1 cellular context compared by ENCODE assay signal in the genomic region with DNA sequence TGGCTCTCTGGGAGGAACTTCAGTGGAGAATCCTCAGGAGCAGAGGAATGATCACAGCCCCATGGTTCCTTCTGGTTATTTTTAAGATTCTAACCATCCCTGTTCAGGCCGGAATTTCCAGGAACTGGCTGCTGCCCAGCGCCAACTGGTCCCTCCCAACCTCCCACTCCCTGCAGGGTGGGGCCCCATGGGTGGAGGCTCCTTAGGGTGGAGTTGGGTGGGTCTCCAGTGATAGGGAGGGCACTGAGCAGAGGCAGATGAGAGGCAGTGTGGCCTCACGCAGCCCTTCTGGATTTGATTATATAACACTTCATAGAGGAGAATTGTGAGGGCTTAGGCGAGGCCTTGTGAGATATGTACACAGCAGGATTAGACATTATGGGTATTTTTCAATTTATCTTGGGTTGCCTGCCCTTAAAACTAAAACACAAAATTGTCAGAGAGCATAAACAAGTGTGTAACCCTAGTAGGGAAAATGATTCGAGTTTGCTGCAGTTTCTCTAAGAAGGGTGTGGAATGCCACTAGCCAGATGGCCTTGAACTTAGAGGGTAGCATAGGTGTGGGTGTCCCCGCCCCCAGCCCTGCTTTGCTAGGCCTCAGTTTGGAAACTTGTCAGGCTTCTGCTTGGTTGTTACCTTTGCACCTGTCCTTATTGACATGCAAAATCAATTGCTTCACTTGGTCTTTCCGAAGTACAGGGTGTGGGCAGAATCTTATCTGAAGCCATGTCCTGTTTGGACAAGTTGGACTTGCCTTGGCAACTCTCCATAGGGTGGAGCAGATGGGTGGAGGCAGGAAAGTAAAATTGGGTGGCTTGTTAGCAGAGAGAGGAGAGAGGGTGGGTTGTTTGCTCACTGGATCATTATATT.
TF ChIP-seq lines count a peak whose summit lies in the region.

No MANE protein-coding gene starts in this region.

TF ChIP-seq in HepG2, 621 proteins besides CTCF, POLR2A, EP300 and RAD21 (continued from another document and continues in another):
- TF ChIP-seq, protein P1, sequence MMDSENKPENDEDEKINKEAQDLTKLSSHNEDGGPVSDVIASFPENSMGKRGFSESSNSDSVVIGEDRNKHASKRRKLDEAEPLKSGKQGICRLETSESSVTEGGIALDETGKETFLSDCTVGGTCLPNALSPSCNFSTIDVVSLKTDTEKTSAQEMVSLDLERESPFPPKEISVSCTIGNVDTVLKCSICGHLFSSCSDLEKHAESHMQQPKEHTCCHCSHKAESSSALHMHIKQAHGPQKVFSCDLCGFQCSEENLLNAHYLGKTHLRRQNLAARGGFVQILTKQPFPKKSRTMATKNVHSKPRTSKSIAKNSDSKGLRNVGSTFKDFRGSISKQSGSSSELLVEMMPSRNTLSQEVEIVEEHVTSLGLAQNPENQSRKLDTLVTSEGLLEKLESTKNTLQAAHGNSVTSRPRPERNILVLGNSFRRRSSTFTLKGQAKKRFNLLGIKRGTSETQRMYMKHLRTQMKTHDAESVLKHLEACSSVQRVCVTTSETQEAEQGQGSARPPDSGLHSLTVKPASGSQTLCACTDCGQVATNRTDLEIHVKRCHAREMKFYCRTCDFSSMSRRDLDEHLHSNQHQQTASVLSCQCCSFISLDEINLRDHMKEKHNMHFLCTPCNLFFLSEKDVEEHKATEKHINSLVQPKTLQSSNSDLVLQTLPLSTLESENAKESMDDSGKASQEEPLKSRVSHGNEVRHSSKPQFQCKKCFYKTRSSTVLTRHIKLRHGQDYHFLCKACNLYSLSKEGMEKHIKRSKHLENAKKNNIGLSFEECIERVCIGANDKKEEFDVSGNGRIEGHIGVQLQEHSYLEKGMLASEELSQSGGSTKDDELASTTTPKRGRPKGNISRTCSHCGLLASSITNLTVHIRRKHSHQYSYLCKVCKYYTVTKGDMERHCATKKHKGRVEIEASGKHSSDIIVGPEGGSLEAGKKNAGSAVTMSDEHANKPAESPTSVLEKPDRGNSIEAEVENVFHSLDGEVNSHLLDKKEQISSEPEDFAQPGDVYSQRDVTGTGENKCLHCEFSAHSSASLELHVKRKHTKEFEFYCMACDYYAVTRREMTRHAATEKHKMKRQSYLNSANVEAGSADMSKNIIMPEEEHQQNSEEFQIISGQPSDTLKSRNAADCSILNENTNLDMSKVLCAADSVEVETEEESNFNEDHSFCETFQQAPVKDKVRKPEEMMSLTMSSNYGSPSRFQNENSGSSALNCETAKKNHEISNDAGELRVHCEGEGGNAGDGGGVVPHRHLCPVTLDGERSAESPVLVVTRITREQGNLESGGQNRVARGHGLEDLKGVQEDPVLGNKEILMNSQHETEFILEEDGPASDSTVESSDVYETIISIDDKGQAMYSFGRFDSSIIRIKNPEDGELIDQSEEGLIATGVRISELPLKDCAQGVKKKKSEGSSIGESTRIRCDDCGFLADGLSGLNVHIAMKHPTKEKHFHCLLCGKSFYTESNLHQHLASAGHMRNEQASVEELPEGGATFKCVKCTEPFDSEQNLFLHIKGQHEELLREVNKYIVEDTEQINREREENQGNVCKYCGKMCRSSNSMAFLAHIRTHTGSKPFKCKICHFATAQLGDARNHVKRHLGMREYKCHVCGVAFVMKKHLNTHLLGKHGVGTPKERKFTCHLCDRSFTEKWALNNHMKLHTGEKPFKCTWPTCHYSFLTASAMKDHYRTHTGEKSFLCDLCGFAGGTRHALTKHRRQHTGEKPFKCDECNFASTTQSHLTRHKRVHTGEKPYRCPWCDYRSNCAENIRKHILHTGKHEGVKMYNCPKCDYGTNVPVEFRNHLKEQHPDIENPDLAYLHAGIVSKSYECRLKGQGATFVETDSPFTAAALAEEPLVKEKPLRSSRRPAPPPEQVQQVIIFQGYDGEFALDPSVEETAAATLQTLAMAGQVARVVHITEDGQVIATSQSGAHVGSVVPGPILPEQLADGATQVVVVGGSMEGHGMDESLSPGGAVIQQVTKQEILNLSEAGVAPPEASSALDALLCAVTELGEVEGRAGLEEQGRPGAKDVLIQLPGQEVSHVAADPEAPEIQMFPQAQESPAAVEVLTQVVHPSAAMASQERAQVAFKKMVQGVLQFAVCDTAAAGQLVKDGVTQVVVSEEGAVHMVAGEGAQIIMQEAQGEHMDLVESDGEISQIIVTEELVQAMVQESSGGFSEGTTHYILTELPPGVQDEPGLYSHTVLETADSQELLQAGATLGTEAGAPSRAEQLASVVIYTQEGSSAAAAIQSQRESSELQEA (CRISPR knock-in tag; IDR thresholded peaks at IDR 0.05; ENCODE audit: not compliant biosample characterization): no peak
- TF ChIP-seq ZNF567 (CRISPR knock-in tag; IDR thresholded peaks at IDR 0.05; ENCODE audit: borderline replicate concordance) (no peak), ZFP62 (CRISPR knock-in tag; IDR thresholded peaks at IDR 0.05) (no peak), ATAD3A (CRISPR knock-in tag; IDR thresholded peaks at IDR 0.05) (no peak), CEBPB (IDR thresholded peaks at IDR 0.05; ENCODE audit: borderline replicate concordance, low read depth, low read length) (peak; percentile 78), GABPB1 (CRISPR knock-in tag; IDR thresholded peaks at IDR 0.05) (peak; percentile 39; the same call in 1 of the 2 replicates), MIER2 (CRISPR knock-in tag; IDR thresholded peaks at IDR 0.05) (peak; percentile 75), TOE1 (CRISPR knock-in tag; IDR thresholded peaks at IDR 0.05) (no peak), NONO (IDR thresholded peaks at IDR 0.05) (no peak), NONO (CRISPR knock-in tag; conservative IDR thresholded peaks at IDR 0.05) (peak; percentile 96), MEIS1 (CRISPR knock-in tag; IDR thresholded peaks at IDR 0.05; ENCODE audit: borderline replicate concordance) (peak; percentile 96), ZNF746 (CRISPR knock-in tag; IDR thresholded peaks at IDR 0.05) (peak; percentile 99), SNAI1 (CRISPR knock-in tag; IDR thresholded peaks at IDR 0.05; ENCODE audit: borderline replicate concordance) (peak; percentile 89), MED8 (CRISPR knock-in tag; IDR thresholded peaks at IDR 0.05; ENCODE audit: insufficient replicate concordance) (peak; percentile 96), ZC3H13 (CRISPR knock-in tag; IDR thresholded peaks at IDR 0.05) (no peak), ZNF20 (CRISPR knock-in tag; IDR thresholded peaks at IDR 0.05) (no peak), PHF8 (CRISPR knock-in tag; IDR thresholded peaks at IDR 0.05) (peak; percentile 66), SATB2 (CRISPR knock-in tag; IDR thresholded peaks at IDR 0.05) (0 out of 2 replicates have a peak, but pooled peaks have one; percentile 71), SP2 (CRISPR knock-in tag; IDR thresholded peaks at IDR 0.05) (no peak), ZBTB21 (CRISPR knock-in tag; IDR thresholded peaks at IDR 0.05) (no peak), ZSCAN21 (CRISPR knock-in tag; IDR thresholded peaks at IDR 0.05; ENCODE audit: borderline replicate concordance) (0 out of 2 replicates have a peak, but pooled peaks have one; percentile 36), ZNF329 (CRISPR knock-in tag; IDR thresholded peaks at IDR 0.05; ENCODE audit: low read depth) (no peak)
- TF ChIP-seq, protein P2, sequence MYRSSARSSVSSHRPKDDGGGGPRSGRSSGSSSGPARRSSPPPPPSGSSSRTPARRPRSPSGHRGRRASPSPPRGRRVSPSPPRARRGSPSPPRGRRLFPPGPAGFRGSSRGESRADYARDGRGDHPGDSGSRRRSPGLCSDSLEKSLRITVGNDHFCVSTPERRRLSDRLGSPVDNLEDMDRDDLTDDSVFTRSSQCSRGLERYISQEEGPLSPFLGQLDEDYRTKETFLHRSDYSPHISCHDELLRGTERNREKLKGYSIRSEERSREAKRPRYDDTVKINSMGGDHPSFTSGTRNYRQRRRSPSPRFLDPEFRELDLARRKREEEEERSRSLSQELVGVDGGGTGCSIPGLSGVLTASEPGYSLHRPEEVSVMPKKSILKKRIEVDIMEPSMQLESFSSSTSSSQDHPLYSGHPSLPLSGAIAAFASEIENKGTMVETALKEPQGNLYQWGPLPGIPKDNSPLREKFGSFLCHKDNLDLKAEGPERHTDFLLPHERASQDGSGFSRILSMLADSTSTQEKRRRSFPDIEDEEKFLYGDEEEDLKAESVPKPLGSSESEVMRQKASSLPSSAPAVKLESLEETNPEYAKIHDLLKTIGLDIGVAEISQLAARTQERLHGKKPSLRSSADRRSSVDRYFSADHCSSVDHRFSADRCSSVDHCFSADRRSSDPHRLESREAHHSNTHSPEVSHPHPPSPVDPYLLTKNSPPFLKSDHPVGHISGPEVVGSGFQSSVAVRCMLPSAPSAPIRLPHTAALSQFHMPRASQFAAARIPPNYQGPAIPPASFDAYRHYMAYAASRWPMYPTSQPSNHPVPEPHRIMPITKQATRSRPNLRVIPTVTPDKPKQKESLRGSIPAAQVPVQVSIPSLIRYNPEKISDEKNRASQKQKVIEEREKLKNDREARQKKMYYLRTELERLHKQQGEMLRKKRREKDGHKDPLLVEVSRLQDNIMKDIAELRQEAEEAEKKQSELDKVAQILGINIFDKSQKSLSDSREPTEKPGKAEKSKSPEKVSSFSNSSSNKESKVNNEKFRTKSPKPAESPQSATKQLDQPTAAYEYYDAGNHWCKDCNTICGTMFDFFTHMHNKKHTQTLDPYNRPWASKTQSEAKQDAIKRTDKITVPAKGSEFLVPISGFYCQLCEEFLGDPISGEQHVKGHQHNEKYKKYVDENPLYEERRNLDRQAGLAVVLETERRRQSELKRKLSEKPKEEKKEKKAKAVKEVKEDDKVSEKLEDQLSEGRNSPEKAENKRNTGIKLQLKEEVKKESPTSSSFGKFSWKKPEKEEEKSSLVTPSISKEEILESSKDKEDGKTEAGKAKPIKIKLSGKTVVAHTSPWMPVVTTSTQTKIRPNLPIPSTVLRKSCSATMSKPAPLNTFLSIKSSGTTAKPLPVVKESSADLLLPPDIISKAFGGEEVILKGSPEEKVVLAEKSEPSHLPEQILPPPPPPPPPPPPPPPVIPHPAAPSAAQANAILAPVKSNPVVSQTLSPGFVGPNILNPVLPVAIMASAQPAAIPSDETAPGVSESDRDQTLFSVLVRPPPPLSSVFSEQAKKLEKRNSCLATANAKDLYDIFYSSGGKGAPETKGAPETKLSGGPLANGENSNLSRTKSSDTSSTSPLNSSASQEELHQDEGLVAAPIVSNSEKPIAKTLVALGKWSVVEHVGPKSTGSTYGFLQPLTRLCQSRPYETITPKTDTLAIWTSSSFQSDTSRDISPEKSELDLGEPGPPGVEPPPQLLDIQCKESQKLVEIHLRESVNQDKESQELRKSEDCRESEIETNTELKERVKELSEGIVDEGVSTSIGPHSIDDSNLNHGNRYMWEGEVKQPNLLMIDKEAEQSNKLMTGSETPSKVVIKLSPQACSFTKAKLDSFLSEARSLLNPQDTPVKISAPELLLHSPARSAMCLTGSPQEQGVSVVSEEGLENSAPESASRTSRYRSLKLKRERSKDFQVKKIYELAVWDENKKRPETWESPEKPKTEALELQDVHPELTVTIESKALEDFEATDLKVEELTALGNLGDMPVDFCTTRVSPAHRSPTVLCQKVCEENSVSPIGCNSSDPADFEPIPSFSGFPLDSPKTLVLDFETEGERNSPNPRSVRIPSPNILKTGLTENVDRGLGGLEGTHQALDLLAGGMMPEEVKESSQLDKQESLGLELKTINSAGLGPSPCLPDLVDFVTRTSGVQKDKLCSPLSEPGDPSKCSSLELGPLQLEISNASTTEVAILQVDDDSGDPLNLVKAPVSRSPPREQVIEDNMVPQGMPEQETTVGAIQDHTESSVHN (CRISPR knock-in tag; IDR thresholded peaks at IDR 0.05): 0 out of 2 replicates have a peak, but pooled peaks have one; percentile 51
- TF ChIP-seq, protein P3, sequence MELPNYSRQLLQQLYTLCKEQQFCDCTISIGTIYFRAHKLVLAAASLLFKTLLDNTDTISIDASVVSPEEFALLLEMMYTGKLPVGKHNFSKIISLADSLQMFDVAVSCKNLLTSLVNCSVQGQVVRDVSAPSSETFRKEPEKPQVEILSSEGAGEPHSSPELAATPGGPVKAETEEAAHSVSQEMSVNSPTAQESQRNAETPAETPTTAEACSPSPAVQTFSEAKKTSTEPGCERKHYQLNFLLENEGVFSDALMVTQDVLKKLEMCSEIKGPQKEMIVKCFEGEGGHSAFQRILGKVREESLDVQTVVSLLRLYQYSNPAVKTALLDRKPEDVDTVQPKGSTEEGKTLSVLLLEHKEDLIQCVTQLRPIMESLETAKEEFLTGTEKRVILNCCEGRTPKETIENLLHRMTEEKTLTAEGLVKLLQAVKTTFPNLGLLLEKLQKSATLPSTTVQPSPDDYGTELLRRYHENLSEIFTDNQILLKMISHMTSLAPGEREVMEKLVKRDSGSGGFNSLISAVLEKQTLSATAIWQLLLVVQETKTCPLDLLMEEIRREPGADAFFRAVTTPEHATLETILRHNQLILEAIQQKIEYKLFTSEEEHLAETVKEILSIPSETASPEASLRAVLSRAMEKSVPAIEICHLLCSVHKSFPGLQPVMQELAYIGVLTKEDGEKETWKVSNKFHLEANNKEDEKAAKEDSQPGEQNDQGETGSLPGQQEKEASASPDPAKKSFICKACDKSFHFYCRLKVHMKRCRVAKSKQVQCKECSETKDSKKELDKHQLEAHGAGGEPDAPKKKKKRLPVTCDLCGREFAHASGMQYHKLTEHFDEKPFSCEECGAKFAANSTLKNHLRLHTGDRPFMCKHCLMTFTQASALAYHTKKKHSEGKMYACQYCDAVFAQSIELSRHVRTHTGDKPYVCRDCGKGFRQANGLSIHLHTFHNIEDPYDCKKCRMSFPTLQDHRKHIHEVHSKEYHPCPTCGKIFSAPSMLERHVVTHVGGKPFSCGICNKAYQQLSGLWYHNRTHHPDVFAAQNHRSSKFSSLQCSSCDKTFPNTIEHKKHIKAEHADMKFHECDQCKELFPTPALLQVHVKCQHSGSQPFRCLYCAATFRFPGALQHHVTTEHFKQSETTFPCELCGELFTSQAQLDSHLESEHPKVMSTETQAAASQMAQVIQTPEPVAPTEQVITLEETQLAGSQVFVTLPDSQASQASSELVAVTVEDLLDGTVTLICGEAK (IDR thresholded peaks at IDR 0.05): no peak
- TF ChIP-seq, protein P3 (CRISPR knock-in tag; IDR thresholded peaks at IDR 0.05): peak; percentile 59; the same call in 1 of the 2 replicates
